Comparison of ENCODE assay signal across 25 cellular contexts in genomic region chr9:112810696-112811490, GRCh38.
DNase-seq lines count a peak whose midpoint lies in the region; ATAC-seq and TF ChIP-seq lines count a peak whose summit lies in the region.
"Had no signal": no experiment of that assay in that cellular context is flagged by ENCODE, and none has a peak within 500 bp of the region (broad histone marks: within the 10 kb centered on the region; RNA-seq: fewer than 3 reads in every experiment).

No MANE protein-coding gene starts in this region.

- peak overlapping the region; percentile 63 for H3K27ac ChIP-seq in BLaER1
- no peak overlapping the region for H3K27ac ChIP-seq in mesendoderm (ENCODE audit: low read depth, low read length)
- no peak overlapping the region for H3K27ac ChIP-seq in Peyer's patch
- H3K27ac ChIP-seq: esophagus squamous epithelium, foreskin keratinocyte, right atrium auricular region, thoracic aorta, vagina had no signal

- H2BK120ac ChIP-seq in mesendoderm (ENCODE audit: low read depth, low read length): no peak overlapping the region

- TF ChIP-seq POLR2A in erythroblast (IDR thresholded peaks at IDR 0.05; ENCODE audit: low read length) (no peak), Peyer's patch (IDR thresholded peaks at IDR 0.05) (no peak)

- H3K36me3 ChIP-seq in BLaER1: peaks cover 13% of the 10 kb centered on the region
- no peaks in the 10 kb centered on the region for H3K36me3 ChIP-seq in mesendoderm (ENCODE audit: control insufficient read depth, insufficient read depth, low read length)
- no peaks in the 10 kb centered on the region for H3K36me3 ChIP-seq in Peyer's patch
- H3K36me3 ChIP-seq: right atrium auricular region, thoracic aorta had no signal

- no peaks in the 10 kb centered on the region for H3K27me3 ChIP-seq in BLaER1
- no peaks in the 10 kb centered on the region for H3K27me3 ChIP-seq in mesendoderm (ENCODE audit: insufficient read depth, low read length, poor library complexity)
- no peaks in the 10 kb centered on the region for H3K27me3 ChIP-seq in Peyer's patch
- H3K27me3 ChIP-seq: esophagus squamous epithelium, foreskin keratinocyte, heart left ventricle, right atrium auricular region, vagina had no signal

- H4K5ac ChIP-seq in mesendoderm (ENCODE audit: low read length): no peak overlapping the region

- no peak overlapping the region for H4K8ac ChIP-seq in mesendoderm (ENCODE audit: low read depth, low read length)

- H2BK5ac ChIP-seq in mesendoderm (ENCODE audit: low read length): no peak overlapping the region

- ATAC-seq in left lobe of liver: no peak
- ATAC-seq: foreskin keratinocyte, GM12878 had no signal

- no peak overlapping the region for H3K9ac ChIP-seq in BLaER1
- no peak overlapping the region for H3K9ac ChIP-seq in mesendoderm (ENCODE audit: low read length)

- H2AK5ac ChIP-seq in mesendoderm (ENCODE audit: low read length): no peak overlapping the region

- H3K23ac ChIP-seq in mesendoderm (ENCODE audit: low read length): no peak overlapping the region

- H3K4me3 ChIP-seq in BLaER1 (peak overlapping the region; percentile 38; the same call in 1 of the 2 replicates), mesendoderm (ENCODE audit: low read length) (no peak overlapping the region), Peyer's patch (no peak overlapping the region)
- H3K4me3 ChIP-seq: esophagus squamous epithelium, GM12878, heart left ventricle, right atrium auricular region, smooth muscle cell, thoracic aorta, vagina had no signal

- H2BK15ac ChIP-seq in mesendoderm (replicated peaks; ENCODE audit: low read depth): no peak overlapping the region

- H3K4me1 ChIP-seq in BLaER1: peaks cover 45% of the 10 kb centered on the region
- peaks cover 7% of the 10 kb centered on the region for H3K4me1 ChIP-seq in mesendoderm (ENCODE audit: control insufficient read depth, low read depth, low read length)
- peaks cover 0 to 3% (median 0%) of the 10 kb centered on the region in 4 donors for H3K4me1 ChIP-seq in Peyer's patch
- H3K4me1 ChIP-seq: esophagus squamous epithelium, foreskin keratinocyte had no signal

- DNase-seq in LHCN-M2 (ENCODE audit: low read depth) (peak; percentile 45), erythroblast (lab: John Stamatoyannopoulos, UW) (peak; percentile 7 to 50), mesendoderm (peak; percentile 63), Peyer's patch (no peak), RKO (ENCODE audit: low spot score) (no peak), cerebellar cortex (ENCODE audit: low spot score) (no peak), left lobe of liver (ENCODE audit: low spot score) (no peak)
- DNase-seq: activated CD4-positive, alpha-beta T cell treated with anti-CD3 and anti-CD28 coated beads, Interleukin-2, amount 50 U/mL, for 1 hour; activated CD4-positive, CD25-positive, alpha-beta regulatory T cell; activated naive CD4-positive, alpha-beta T cell treated with Interleukin-2 at 50 U/mL for 16 hours; CD4-positive, alpha-beta memory T cell; esophagus squamous epithelium; foreskin keratinocyte; heart left ventricle; mesenchymal stem cell; NCI-H1436 treated with DMSO at 0.1 percent for 48 hours; NCI-H345; NCI-H774; stimulated activated CD4-positive, alpha-beta T cell treated with anti-CD3 and anti-CD28 coated beads, Interleukin-2, amount 100 ng/mL, for 24 hours had no signal

- TF ChIP-seq CTCF in Peyer's patch (IDR thresholded peaks at IDR 0.05): no peak

- no peak overlapping the region for H3K18ac ChIP-seq in mesendoderm (ENCODE audit: low read length)

- no peaks in the 10 kb centered on the region for H4K20me1 ChIP-seq in BLaER1

- H3K56ac ChIP-seq in mesendoderm (ENCODE audit: low read length): no peak overlapping the region

- peak overlapping the region; percentile 84 for H3K4me2 ChIP-seq in BLaER1
- no peak overlapping the region for H3K4me2 ChIP-seq in mesendoderm (ENCODE audit: low read length)
- H3K4me2 ChIP-seq: smooth muscle cell had no signal

- no peak overlapping the region for H3K4ac ChIP-seq in mesendoderm (ENCODE audit: low read depth, low read length)

- WGBS in mesendoderm (ENCODE audit: extremely low coverage, insufficient coverage, low lambda C conversion rate): no CpG with 5 or more reads among the region's 17 CpGs

- H3K79me2 ChIP-seq in mesendoderm (ENCODE audit: control insufficient read depth, insufficient read depth, low read length): no peaks in the 10 kb centered on the region

- H3K79me1 ChIP-seq in mesendoderm (ENCODE audit: low read length): peaks cover 4% of the 10 kb centered on the region

- no peaks in the 10 kb centered on the region for H3K9me3 ChIP-seq in BLaER1
- no peaks in the 10 kb centered on the region for H3K9me3 ChIP-seq in Peyer's patch
- H3K9me3 ChIP-seq: esophagus squamous epithelium, heart left ventricle, right atrium auricular region, thoracic aorta, vagina had no signal

Comparison
In these comparisons a context has a peak if more than half of its experiments do, and no peak if none do; other contexts are left out.
1. DNase-seq: peak in LHCN-M2 (single experiment), erythroblast (2 of 2) and mesendoderm (single experiment); none in Peyer's patch (0 of 3), RKO (single experiment), cerebellar cortex (single experiment) and left lobe of liver (single experiment).